ENCODE assay signal across 12 cellular contexts in genomic region chr13:99203601-99204579, GRCh38. TPM values are rescaled to one million over a fixed set of nuclear protein-coding genes. Genes with fewer than 3 reads are reported as not detected.
DNase-seq lines count a peak whose midpoint lies in the region; ATAC-seq and TF ChIP-seq lines count a peak whose summit lies in the region.
"Had no signal": no experiment of that assay in that cellular context is flagged by ENCODE, and none has a peak within 500 bp of the region (broad histone marks: within the 10 kb centered on the region; RNA-seq: fewer than 3 reads in every experiment).

No MANE protein-coding gene starts in this region.

- H3K27me3 ChIP-seq in ascending aorta, result no peaks in the 10 kb centered on the region

- H3K36me3 Mint-ChIP-seq in nephron (ENCODE audit: low read depth), result peaks cover 32% of the 10 kb centered on the region

- peak overlapping the region; percentile 50 to 60 (median 53) for H3K4me3 Mint-ChIP-seq in nephron

- DNase-seq in GM12864 (ENCODE audit: low read depth) (no peak), NCI-H2171 treated with DMSO at 0.1 percent for 48 hours (lab: John Stamatoyannopoulos, UW) (no peak), omental fat pad (ENCODE audit: low spot score) (no peak), ascending aorta (ENCODE audit: low spot score in 2 of 2) (no peak)
- DNase-seq in activated CD8-positive, alpha-beta memory T cell treated with anti-CD3 and anti-CD28 coated beads, Interleukin-2, amount 50 U/mL, for 48 hours, result peak; percentile 43
- DNase-seq: cortex of kidney, NCI-H2081 had no signal

- TF ChIP-seq CTCF in GM12864 (IDR thresholded peaks at IDR 0.05; ENCODE audit: low read depth, low read length, missing control alignments) (no peak), nephron (IDR thresholded peaks at IDR 0.05; ENCODE audit: unreplicated experiment in 3 of 3) (no peak), omental fat pad (IDR thresholded peaks at IDR 0.05) (no peak), ascending aorta (IDR thresholded peaks at IDR 0.05) (no peak)

- ATAC-seq in HG02884 (IDR thresholded peaks at IDR 0.05; ENCODE audit: unreplicated experiment), result peak; percentile 26
- no peak for ATAC-seq in GM19023 (IDR thresholded peaks at IDR 0.05; ENCODE audit: unreplicated experiment)
- ATAC-seq in omental fat pad (ENCODE audit: low FRiP score), result no peak

- H3K27ac Mint-ChIP-seq in nephron, result peak overlapping the region in 1 of 3 experiments; percentile 25

- no peaks in the 10 kb centered on the region for H3K27me3 Mint-ChIP-seq in nephron (ENCODE audit: low read depth)

- H3K9me3 ChIP-seq in ascending aorta, result no peaks in the 10 kb centered on the region

- H3K36me3 ChIP-seq in ascending aorta, result no peaks in the 10 kb centered on the region

- peaks cover 0 to 6% of the 10 kb centered on the region in 2 donors for H3K4me1 ChIP-seq in ascending aorta

- no peaks in the 10 kb centered on the region for H3K9me3 Mint-ChIP-seq in nephron

- H3K4me1 Mint-ChIP-seq in nephron, result peaks cover 59% of the 10 kb centered on the region

- intact Hi-C loops in ascending aorta (cut with DNase I), result loop anchor here (5.0 kb wide), 3 partner anchors 118 to 1772 kb away; partner anchors contain the start of gene RAP2A

- H3K4me3 ChIP-seq in GM12864 (ENCODE audit: low read depth, low read length) (peak overlapping the region; percentile 28), ascending aorta (no peak overlapping the region)
- H3K4me3 ChIP-seq: PC-9 had no signal

- no peak overlapping the region for H3K27ac ChIP-seq in ascending aorta
- H3K27ac ChIP-seq: PC-9 had no signal

RNA-seq across cellular contexts. Expression of gene UBAC2, which starts 3.2 kb away (rescaled TPM):
- total RNA-seq in omental fat pad (10 to 100 TPM; 41.8 to 51.0 (median 45.5) TPM), ascending aorta (67.8 TPM)

RNA-seq across cellular contexts. Expression of gene GPR18, which starts 54.3 kb away (rescaled TPM):
- total RNA-seq in omental fat pad (under 1 TPM in 1 of 4 donors, not detected in 3; 0.36 TPM), ascending aorta (not detected)
- total RNA-seq: frontal cortex, PC-9 had no signal
